Comparison of ENCODE assay signal across 20 cellular contexts in genomic region chr7:157751951-157752673, GRCh38.
DNase-seq lines count a peak whose midpoint lies in the region; TF ChIP-seq lines count a peak whose summit lies in the region.
"Had no signal": no experiment of that assay in that cellular context is flagged by ENCODE, and none has a peak within 500 bp of the region (broad histone marks: within the 10 kb centered on the region; RNA-seq: fewer than 3 reads in every experiment).

No MANE protein-coding gene starts in this region.

- peak; percentile 12 for DNase-seq in activated T-cell treated with anti-CD3 and anti-CD28 coated beads, Interleukin-2, amount 50 U/mL, for 1 hour
- DNase-seq in activated T-cell treated with anti-CD3 and anti-CD28 coated beads, Interleukin-2, amount 50 U/mL, for 48 hours = no peak
- no peak for DNase-seq in glutamatergic neuron
- peak; percentile 81 for DNase-seq in osteoblast (ENCODE audit: insufficient read length, low spot score, missing footprints)
- DNase-seq in NCI-H2081 treated with DMSO at 0.1 percent for 48 hours (lab: John Stamatoyannopoulos, UW) = no peak
- no peak for DNase-seq in NCI-H1694 treated with DMSO at 0.1 percent for 48 hours (lab: John Stamatoyannopoulos, UW)
- no peak for DNase-seq in A673 (ENCODE audit: low spot score)
- DNase-seq in NCI-H1048 (lab: John Stamatoyannopoulos, UW) = no peak
- DNase-seq: C1 segment of cervical spinal cord; CD8-positive, alpha-beta T cell; GM23248; HCEC 1CT; KG1; NCI-H1105 treated with DMSO at 0.1 percent for 48 hours; NCI-H1694; NCI-H446; NCI-H526; OCI-M1 had no signal

- H3K9me3 ChIP-seq in osteoblast (ENCODE audit: low read depth, low read length) = no peaks in the 10 kb centered on the region
- no peaks in the 10 kb centered on the region for H3K9me3 ChIP-seq in A673 (ENCODE audit: low read depth, low read length, poor library complexity, severe bottlenecking)

- TF ChIP-seq CTCF in glutamatergic neuron (IDR thresholded peaks at IDR 0.05; ENCODE audit: partially characterized antibody, unreplicated experiment) = no peak
- no peak for TF ChIP-seq CTCF in osteoblast (IDR thresholded peaks at IDR 0.05; ENCODE audit: extremely low read depth, low read depth, low read length)
- TF ChIP-seq CTCF in A673 (conservative IDR thresholded peaks at IDR 0.05; ENCODE audit: low read depth, low read length) = no peak

- no peak overlapping the region for H3K4me2 ChIP-seq in osteoblast (ENCODE audit: insufficient read depth, low read length)

- H3K27ac Mint-ChIP-seq in glutamatergic neuron (ENCODE audit: unreplicated experiment) = peak overlapping the region; percentile 31
- H3K27ac Mint-ChIP-seq: CD8-positive, alpha-beta T cell had no signal

- no peaks in the 10 kb centered on the region for H3K27me3 ChIP-seq in osteoblast (ENCODE audit: insufficient read depth, low read length)
- H3K27me3 ChIP-seq in A673 (replicated peaks; ENCODE audit: insufficient read depth, low read depth, low read length, poor library complexity) = peaks cover 16% of the 10 kb centered on the region

- peak overlapping the region; percentile 32 for H3K4me3 Mint-ChIP-seq in glutamatergic neuron (ENCODE audit: unreplicated experiment)
- H3K4me3 Mint-ChIP-seq: CD8-positive, alpha-beta T cell had no signal

- H3K36me3 Mint-ChIP-seq in glutamatergic neuron (ENCODE audit: unreplicated experiment) = peaks cover 5% of the 10 kb centered on the region
- H3K36me3 Mint-ChIP-seq: CD8-positive, alpha-beta T cell had no signal

- BruUV-seq in A673 (replicated peaks; lab: Mats Ljungman, UMichigan) = no TSS peak

- H3K4me3 ChIP-seq in osteoblast (ENCODE audit: insufficient read depth, low read length) (no peak overlapping the region), A673 (ENCODE audit: low read depth, low read length, poor library complexity, severe bottlenecking) (no peak overlapping the region)
- H3K4me3 ChIP-seq: GM23248 had no signal

- H3K36me3 ChIP-seq in osteoblast (ENCODE audit: insufficient read depth, low read length) (no peaks in the 10 kb centered on the region), A673 (ENCODE audit: insufficient read depth, low read length, poor library complexity, severe bottlenecking) (no peaks in the 10 kb centered on the region)

- peaks cover 5% of the 10 kb centered on the region for H3K4me1 Mint-ChIP-seq in glutamatergic neuron (ENCODE audit: low read depth, unreplicated experiment)

- POLR2A ChIA-PET in A673 (lab: Charles Lee; ENCODE audit: low non-redundant PET) = no interaction called here

- H3K27ac ChIP-seq in osteoblast (ENCODE audit: low read depth, low read length) (no peak overlapping the region), A673 (ENCODE audit: low read depth, low read length, poor library complexity, severe bottlenecking) (no peak overlapping the region)
- H3K27ac ChIP-seq: 22Rv1, GM23248, HL-60 had no signal

- peaks cover 9% of the 10 kb centered on the region for H3K27me3 Mint-ChIP-seq in glutamatergic neuron (ENCODE audit: unreplicated experiment)

- CTCF ChIA-PET in A673 (lab: Charles Lee) = no interaction called here

- no peaks in the 10 kb centered on the region for H4K20me1 ChIP-seq in osteoblast (ENCODE audit: insufficient read depth, low read length)

- intact Hi-C loops in A673 (cut with micrococcal nuclease; ENCODE audit: unreplicated experiment) = no loop called here

- H2AFZ ChIP-seq in osteoblast (ENCODE audit: low read length) = no peak overlapping the region
- H2AFZ ChIP-seq: GM23248 had no signal

- peaks cover 23% of the 10 kb centered on the region for H3K9me3 Mint-ChIP-seq in glutamatergic neuron (ENCODE audit: unreplicated experiment)
- H3K9me3 Mint-ChIP-seq: CD8-positive, alpha-beta T cell had no signal

- no peaks in the 10 kb centered on the region for H3K79me2 ChIP-seq in osteoblast (ENCODE audit: insufficient read depth, low read length)

- H3K4me1 ChIP-seq in osteoblast (ENCODE audit: insufficient read depth, low read length) = no peaks in the 10 kb centered on the region
- no peaks in the 10 kb centered on the region for H3K4me1 ChIP-seq in A673 (ENCODE audit: insufficient read depth, low read length, poor library complexity, severe bottlenecking)

Comparison
In these comparisons a context has a peak if more than half of its experiments do, and no peak if none do; other contexts are left out.
1. DNase-seq: peak in activated T-cell treated with anti-CD3 and anti-CD28 coated beads, Interleukin-2, amount 50 U/mL, for 1 hour (single experiment) and osteoblast (single experiment); none in activated T-cell treated with anti-CD3 and anti-CD28 coated beads, Interleukin-2, amount 50 U/mL, for 48 hours (0 of 2), glutamatergic neuron (single experiment), NCI-H2081 treated with DMSO at 0.1 percent for 48 hours (single experiment), NCI-H1694 treated with DMSO at 0.1 percent for 48 hours (single experiment), A673 (single experiment) and NCI-H1048 (single experiment).